ENCODE assay signal across 9 cellular contexts in the genomic region with DNA sequence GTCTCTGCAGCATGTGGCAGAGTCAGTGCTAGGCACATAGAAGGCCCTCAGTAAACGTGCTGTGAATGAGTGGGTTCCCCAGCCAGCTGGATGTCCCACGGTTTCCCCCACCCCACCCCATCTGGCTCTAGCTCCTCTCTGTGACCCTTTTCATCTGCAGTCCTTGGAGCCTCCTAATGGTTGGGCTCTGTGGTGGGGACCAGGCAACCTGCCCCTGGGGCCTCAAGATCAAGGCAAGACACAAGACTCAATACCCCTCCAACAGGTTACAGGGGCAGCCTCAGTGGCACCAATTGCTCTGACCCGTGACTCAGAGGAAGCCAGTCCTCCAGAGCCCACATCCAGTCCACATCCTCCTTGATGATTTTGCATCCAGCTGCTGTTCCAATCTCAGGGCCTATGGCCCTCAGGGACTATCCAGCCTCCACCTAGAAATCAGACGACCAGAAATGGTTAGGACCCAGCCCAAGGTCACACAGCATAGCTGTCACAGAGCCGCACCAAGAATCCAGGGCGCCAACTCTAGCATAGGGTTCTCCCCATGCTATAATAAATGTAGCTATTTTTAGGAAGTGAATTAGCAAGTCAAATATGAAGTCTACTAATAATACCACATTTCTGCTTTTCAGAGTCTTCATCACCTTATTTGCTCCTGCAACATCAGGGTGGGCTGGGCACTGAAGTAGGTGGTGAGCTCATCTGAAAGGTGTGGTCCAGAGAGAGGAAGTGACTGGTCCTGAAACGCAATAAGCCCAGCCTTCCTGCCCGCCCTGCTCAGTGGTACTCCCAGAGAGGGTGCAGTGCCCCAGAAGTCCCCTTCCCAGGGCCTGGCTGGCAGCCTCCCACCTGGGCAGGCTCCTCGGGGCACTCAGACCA. TPM values are rescaled to one million over a fixed set of nuclear protein-coding genes. Genes with fewer than 3 reads are reported as not detected.
DNase-seq lines count a peak whose midpoint lies in the region; ATAC-seq and TF ChIP-seq lines count a peak whose summit lies in the region.
"Had no signal": no experiment of that assay in that cellular context is flagged by ENCODE, and none has a peak within 500 bp of the region (broad histone marks: within the 10 kb centered on the region; RNA-seq: fewer than 3 reads in every experiment).

No MANE protein-coding gene starts in this region.

- H3K27me3 ChIP-seq in left lung (no peaks in the 10 kb centered on the region), prostate gland (replicated peaks; ENCODE audit: insufficient read depth) (no peaks in the 10 kb centered on the region), tibial nerve (no peaks in the 10 kb centered on the region)
- H3K27me3 ChIP-seq: SJSA1 had no signal

- intact Hi-C loops in activated CD4-positive, alpha-beta memory T cell treated with anti-CD3 and anti-CD28 coated beads for 36 hours (cut with micrococcal nuclease), result loop anchor here (1.0 to 5.0 kb wide), 3 partner anchors 11 to 402 kb away; no protein-coding TSS in a partner anchor
- intact Hi-C loops in left lung (cut with DNase I) (loop anchor here (5.0 kb wide), 1 partner anchor 52 kb away; no protein-coding TSS in a partner anchor), prostate gland (cut with DNase I) (no loop called here)

- H3K9me3 ChIP-seq in left lung, result no peaks in the 10 kb centered on the region
- H3K9me3 ChIP-seq in prostate gland, result no peaks in the 10 kb centered on the region
- no peaks in the 10 kb centered on the region for H3K9me3 ChIP-seq in tibial nerve
- H3K9me3 ChIP-seq: SJSA1 had no signal

- H3K9me3 Mint-ChIP-seq in activated CD4-positive, alpha-beta memory T cell treated with anti-CD3 and anti-CD28 coated beads for 36 hours, result no peaks in the 10 kb centered on the region

- H3K27me3 Mint-ChIP-seq in activated CD4-positive, alpha-beta memory T cell treated with anti-CD3 and anti-CD28 coated beads for 36 hours, result no peaks in the 10 kb centered on the region

- H3K36me3 Mint-ChIP-seq in activated CD4-positive, alpha-beta memory T cell treated with anti-CD3 and anti-CD28 coated beads for 36 hours, result no peaks in the 10 kb centered on the region

- peak overlapping the region; percentile 38 for H3K4me3 Mint-ChIP-seq in activated CD4-positive, alpha-beta memory T cell treated with anti-CD3 and anti-CD28 coated beads for 36 hours

- peaks cover 59% of the 10 kb centered on the region for H3K4me1 Mint-ChIP-seq in activated CD4-positive, alpha-beta memory T cell treated with anti-CD3 and anti-CD28 coated beads for 36 hours (ENCODE audit: low read depth)

- TF ChIP-seq EP300 in tibial nerve (IDR thresholded peaks at IDR 0.05), result no peak

- TF ChIP-seq POLR2A in prostate gland (IDR thresholded peaks at IDR 0.05) (no peak), tibial nerve (IDR thresholded peaks at IDR 0.05) (no peak)

- H3K4me1 ChIP-seq in left lung (peaks cover 0 to 36% of the 10 kb centered on the region in 2 donors), prostate gland (replicated peaks) (no peaks in the 10 kb centered on the region), tibial nerve (peaks cover 0 to 40% (median 18%) of the 10 kb centered on the region in 4 donors)

- CTCF ChIA-PET in activated CD4-positive, alpha-beta memory T cell treated with anti-CD3 and anti-CD28 coated beads for 36 hours (lab: Charles Lee), result interaction anchor here (0.6 to 17.3 kb wide), 10 partner anchors 9 to 572 kb away, joined by 3 to 652 read pairs (median 8); partner anchors contain the start of genes SEMA7A and UBL7

- H3K4me3 ChIP-seq in left lung (no peak overlapping the region), prostate gland (no peak overlapping the region), tibial nerve (no peak overlapping the region)
- H3K4me3 ChIP-seq: SJSA1 had no signal

- WGBS in prostate gland, result 71% methylated on average over 9 of the region's 9 CpGs
- WGBS in tibial nerve, 2 donors, result 34 to 57% methylated on average over 7 to 9 of the region's 9 CpGs

- POLR2A ChIA-PET in activated CD4-positive, alpha-beta memory T cell treated with anti-CD3 and anti-CD28 coated beads for 36 hours (lab: Charles Lee), result interaction anchor here (1.0 to 4.7 kb wide), 7 partner anchors 8 to 155 kb away, joined by 3 to 85 read pairs (median 3); partner anchors contain the start of genes SEMA7A and UBL7

- H3K27ac ChIP-seq in left lung (peak overlapping the region; percentile 76 to 78), prostate gland (no peak overlapping the region), tibial nerve (peak overlapping the region in 2 of 4 donors; percentile 29 to 75)
- H3K27ac ChIP-seq: SJSA1 had no signal

- ATAC-seq in GM21515 (IDR thresholded peaks at IDR 0.05; ENCODE audit: unreplicated experiment) (peak; percentile 56), left lung (peak; percentile 58)

- peak overlapping the region; percentile 94 for H3K27ac Mint-ChIP-seq in activated CD4-positive, alpha-beta memory T cell treated with anti-CD3 and anti-CD28 coated beads for 36 hours

- in situ Hi-C loops in GM13977 (cut with MboI; ENCODE audit: low pct_unique_long_range_greater_than_20kb, low sequenced_read_pairs, unreplicated experiment), result no loop called here

- TF ChIP-seq CTCF in GM13977 (IDR thresholded peaks at IDR 0.05; ENCODE audit: extremely low read depth, insufficient read depth, missing control alignments) (no peak), left lung (IDR thresholded peaks at IDR 0.05) (no peak), prostate gland (IDR thresholded peaks at IDR 0.05) (no peak), tibial nerve (IDR thresholded peaks at IDR 0.05) (no peak)

- peak; percentile 88 for DNase-seq in GM13977 (ENCODE audit: low spot score)
- peak; percentile 88 for DNase-seq in HPDE6-E6E7 (ENCODE audit: extremely low spot score)
- DNase-seq in activated CD4-positive, alpha-beta memory T cell treated with anti-CD3 and anti-CD28 coated beads for 36 hours, result peak; percentile 82
- peak in 1 of 2 donors; percentile 79 for DNase-seq in left lung
- no peak for DNase-seq in prostate gland (ENCODE audit: low spot score)
- DNase-seq in tibial nerve (ENCODE audit: low spot score in 2 of 2), result no peak
- no peak for DNase-seq in T1000 (lab: John Stamatoyannopoulos, UW)

- no peaks in the 10 kb centered on the region for H3K36me3 ChIP-seq in left lung
- no peaks in the 10 kb centered on the region for H3K36me3 ChIP-seq in prostate gland
- no peaks in the 10 kb centered on the region for H3K36me3 ChIP-seq in tibial nerve
- H3K36me3 ChIP-seq: SJSA1 had no signal

RNA-seq across cellular contexts. Expression of gene CYP11A1, which starts 17.4 kb away (rescaled TPM):
- total RNA-seq in activated CD4-positive, alpha-beta memory T cell treated with anti-CD3 and anti-CD28 coated beads for 36 hours, result under 1 TPM in 1 of 2 experiments, not detected in 1; 0.29 TPM
- total RNA-seq in left lung (under 1 TPM; 0.34 to 0.64 TPM), prostate gland (10 to 100 TPM in 1 of 2 donors, under 1 TPM in 1; 0.87 to 45.9 TPM), tibial nerve (1 to 10 TPM; 2.4 to 5.7 (median 4.1) TPM)

RNA-seq across cellular contexts. Expression of gene SEMA7A, which starts 49.0 kb away (rescaled TPM):
- 10 to 100 TPM; 65.9 to 68.4 TPM for total RNA-seq in activated CD4-positive, alpha-beta memory T cell treated with anti-CD3 and anti-CD28 coated beads for 36 hours
- total RNA-seq in left lung (1 to 10 TPM; 4.7 to 7.8 TPM), prostate gland (100 to 1,000 TPM in 1 of 2 donors, 1 to 10 TPM in 1; 1.3 to 171 TPM), tibial nerve (10 to 100 TPM; 31.8 to 35.6 (median 33.8) TPM)

Comparison
In these comparisons a context has a peak if more than half of its experiments do, and no peak if none do; other contexts are left out.
1. DNase-seq: peak in GM13977 (single experiment), HPDE6-E6E7 (single experiment) and activated CD4-positive, alpha-beta memory T cell treated with anti-CD3 and anti-CD28 coated beads for 36 hours (single experiment); none in prostate gland (single experiment), tibial nerve (0 of 2) and T1000 (single experiment).
2. H3K27ac ChIP-seq: peak in left lung (2 of 2); none in prostate gland (0 of 2).